ENCODE assay signal across 21 cellular contexts in the genomic region with DNA sequence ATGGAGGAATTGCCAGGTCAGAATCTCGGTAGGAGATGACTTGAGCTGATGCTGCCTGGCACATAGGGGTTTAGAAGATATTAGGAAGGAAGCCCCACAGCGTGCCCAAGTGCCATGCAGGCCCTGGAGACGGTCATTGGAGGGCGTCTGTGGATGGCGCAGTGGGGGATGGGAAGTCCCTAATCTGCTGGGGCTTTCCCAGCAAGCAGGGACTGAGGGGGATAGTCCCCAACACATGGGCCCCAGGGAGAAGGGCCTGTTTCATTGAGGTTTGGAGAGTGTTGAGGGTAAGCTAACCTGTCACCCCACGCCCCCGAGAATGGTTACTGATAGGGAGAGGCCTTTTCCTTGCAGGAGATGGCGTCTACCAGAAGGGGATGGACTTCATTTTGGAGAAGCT. TPM values are rescaled to one million over a fixed set of nuclear protein-coding genes. Genes with fewer than 3 reads are reported as not detected.
DNase-seq lines count a peak whose midpoint lies in the region; ATAC-seq and TF ChIP-seq lines count a peak whose summit lies in the region.
"Had no signal": no experiment of that assay in that cellular context is flagged by ENCODE, and none has a peak within 500 bp of the region (broad histone marks: within the 10 kb centered on the region; RNA-seq: fewer than 3 reads in every experiment).

No MANE protein-coding gene starts in this region.

- TF ChIP-seq CTCF in Panc1 (IDR thresholded peaks at IDR 0.05) (no peak), nephron progenitor cell (IDR thresholded peaks at IDR 0.05) (no peak), thyroid gland (IDR thresholded peaks at IDR 0.05) (no peak)

- peaks cover 23% of the 10 kb centered on the region for H3K4me1 Mint-ChIP-seq in stimulated activated naive CD8-positive, alpha-beta T cell treated with anti-CD3 and anti-CD28 coated beads, Interleukin-15, amount 100 ng/mL, for 72 hours
- no peaks in the 10 kb centered on the region for H3K4me1 Mint-ChIP-seq in nephron progenitor cell
- H3K4me1 Mint-ChIP-seq in activated CD4-positive, alpha-beta T cell treated with anti-CD3 and anti-CD28 coated beads, Interleukin-2, amount 10 ng/mL, durations not matched to agents 24 days and 14 days: peaks cover 2% of the 10 kb centered on the region
- H3K4me1 Mint-ChIP-seq: H9 had no signal

- peak; percentile 64 for ATAC-seq in stimulated activated naive CD8-positive, alpha-beta T cell treated with anti-CD3 and anti-CD28 coated beads, Interleukin-15, amount 100 ng/mL, for 72 hours
- ATAC-seq in stimulated activated naive CD8-positive, alpha-beta T cell treated with anti-CD3 and anti-CD28 coated beads, Interleukin-15, Interleukin-2, amounts not matched to agents 100 U/mL and 50 U/mL, for 24 hours: no peak
- ATAC-seq in Panc1: peak; percentile 11; the same call in 1 of the 2 replicates
- no peak for ATAC-seq in HG02885 (IDR thresholded peaks at IDR 0.05; ENCODE audit: poor library complexity, unreplicated experiment)
- no peak for ATAC-seq in left colon

- no peaks in the 10 kb centered on the region for H3K9me3 Mint-ChIP-seq in stimulated activated naive CD8-positive, alpha-beta T cell treated with anti-CD3 and anti-CD28 coated beads, Interleukin-15, amount 100 ng/mL, for 72 hours
- peaks cover 45% of the 10 kb centered on the region for H3K9me3 Mint-ChIP-seq in nephron progenitor cell
- no peaks in the 10 kb centered on the region for H3K9me3 Mint-ChIP-seq in activated CD4-positive, alpha-beta T cell treated with anti-CD3 and anti-CD28 coated beads, Interleukin-2, amount 10 ng/mL, durations not matched to agents 24 days and 14 days
- H3K9me3 Mint-ChIP-seq: CD4-positive, alpha-beta T cell; HFFc6 had no signal

- intact Hi-C loops in Panc1 (cut with micrococcal nuclease; ENCODE audit: unreplicated experiment) (no loop called here), thyroid gland (cut with DNase I) (no loop called here), left colon (cut with DNase I, micrococcal nuclease) (no loop called here)
- intact Hi-C loops in activated CD4-positive, alpha-beta T cell treated with anti-CD3 and anti-CD28 coated beads, Interleukin-2, amount 10 ng/mL, durations not matched to agents 24 days and 14 days (cut with micrococcal nuclease): no loop called here

- H3K4me3 ChIP-seq in Panc1 (ENCODE audit: low read depth in 2 of 2, low read length in 2 of 2) (no peak overlapping the region), thyroid gland (replicated peaks in 1 of 3) (no peak overlapping the region)
- H3K4me3 ChIP-seq: BLaER1, GM23248, Peyer's patch had no signal

- H3K36me3 Mint-ChIP-seq in nephron progenitor cell (ENCODE audit: low read depth): peaks cover 12% of the 10 kb centered on the region
- H3K36me3 Mint-ChIP-seq in activated CD4-positive, alpha-beta T cell treated with anti-CD3 and anti-CD28 coated beads, Interleukin-2, amount 10 ng/mL, durations not matched to agents 24 days and 14 days (ENCODE audit: low read depth): peaks cover 13% of the 10 kb centered on the region

- POLR2A ChIA-PET in Panc1 (lab: Charles Lee): no interaction called here

- CTCF ChIA-PET in Panc1 (lab: Charles Lee): no interaction called here

- no peak overlapping the region for H3K27ac Mint-ChIP-seq in stimulated activated naive CD8-positive, alpha-beta T cell treated with anti-CD3 and anti-CD28 coated beads, Interleukin-15, amount 100 ng/mL, for 72 hours
- H3K27ac Mint-ChIP-seq in nephron progenitor cell: peak overlapping the region; percentile 75
- H3K27ac Mint-ChIP-seq in activated CD4-positive, alpha-beta T cell treated with anti-CD3 and anti-CD28 coated beads, Interleukin-2, amount 10 ng/mL, durations not matched to agents 24 days and 14 days: no peak overlapping the region
- H3K27ac Mint-ChIP-seq: CD4-positive, alpha-beta T cell; H9; HFFc6 had no signal

- BruUV-seq in Panc1 (replicated peaks; lab: Mats Ljungman, UMichigan): no TSS peak

- no peak overlapping the region for H3K27ac ChIP-seq in Panc1 (ENCODE audit: low read length)
- H3K27ac ChIP-seq in thyroid gland: peak overlapping the region; percentile 33 to 47 (median 42)
- H3K27ac ChIP-seq: BLaER1, GM23248, Peyer's patch had no signal

- peak overlapping the region; percentile 31 to 40 for H3K4me3 Mint-ChIP-seq in stimulated activated naive CD8-positive, alpha-beta T cell treated with anti-CD3 and anti-CD28 coated beads, Interleukin-15, amount 100 ng/mL, for 72 hours
- no peak overlapping the region for H3K4me3 Mint-ChIP-seq in nephron progenitor cell
- no peak overlapping the region for H3K4me3 Mint-ChIP-seq in activated CD4-positive, alpha-beta T cell treated with anti-CD3 and anti-CD28 coated beads, Interleukin-2, amount 10 ng/mL, durations not matched to agents 24 days and 14 days
- H3K4me3 Mint-ChIP-seq: CD4-positive, alpha-beta T cell; H9; HFFc6 had no signal

- no peak for TF ChIP-seq POLR2A in thyroid gland (IDR thresholded peaks at IDR 0.05)

- WGBS in thyroid gland, 2 donors: 88 to 89% methylated on average over 5 to 6 of the region's 8 CpGs

- H3K36me3 ChIP-seq in Panc1 (ENCODE audit: control insufficient read depth, insufficient read depth, low read length): no peaks in the 10 kb centered on the region
- no peaks in the 10 kb centered on the region for H3K36me3 ChIP-seq in thyroid gland
- H3K36me3 ChIP-seq: Peyer's patch had no signal

- no peaks in the 10 kb centered on the region for H3K4me1 ChIP-seq in Panc1 (ENCODE audit: control insufficient read depth, insufficient read depth, low read length)
- H3K4me1 ChIP-seq in thyroid gland: peaks cover 0 to 16% of the 10 kb centered on the region in 2 donors
- H3K4me1 ChIP-seq: BLaER1, Peyer's patch had no signal

- no peaks in the 10 kb centered on the region for H3K27me3 Mint-ChIP-seq in stimulated activated naive CD8-positive, alpha-beta T cell treated with anti-CD3 and anti-CD28 coated beads, Interleukin-15, amount 100 ng/mL, for 72 hours
- H3K27me3 Mint-ChIP-seq in nephron progenitor cell (ENCODE audit: low read depth, poor library complexity): no peaks in the 10 kb centered on the region
- no peaks in the 10 kb centered on the region for H3K27me3 Mint-ChIP-seq in activated CD4-positive, alpha-beta T cell treated with anti-CD3 and anti-CD28 coated beads, Interleukin-2, amount 10 ng/mL, durations not matched to agents 24 days and 14 days
- H3K27me3 Mint-ChIP-seq: CD4-positive, alpha-beta T cell had no signal

- DNase-seq in stimulated activated naive CD8-positive, alpha-beta T cell treated with anti-CD3 and anti-CD28 coated beads, Interleukin-15, amount 100 ng/mL, for 72 hours: no peak
- no peak for DNase-seq in stimulated activated naive CD8-positive, alpha-beta T cell treated with anti-CD3 and anti-CD28 coated beads, Interleukin-15, Interleukin-2, amounts not matched to agents 100 U/mL and 50 U/mL, for 24 hours
- no peak for DNase-seq in Panc1 (ENCODE audit: low read depth, low spot score)
- no peak for DNase-seq in nephron progenitor cell
- DNase-seq in thyroid gland: no peak
- DNase-seq in left colon: no peak
- no peak for DNase-seq in activated CD4-positive, alpha-beta T cell treated with anti-CD3 and anti-CD28 coated beads, Interleukin-2, amount 10 ng/mL, durations not matched to agents 24 days and 14 days
- DNase-seq: CD4-positive, alpha-beta T cell; GM23248; H9; HFFc6; KG1; NCI-H1436; NCI-H187 treated with DMSO at 0.1 percent for 48 hours; NCI-H2227 treated with DMSO at 0.1 percent for 48 hours; NCI-H510A; NCI-H748 treated with DMSO at 0.1 percent for 48 hours; NK-92 treated with Interleukin-12 subunit alpha and Interleukin-12 subunit beta, amount 100 ng/mL, for 24 hours; Peyer's patch had no signal

- in situ Hi-C loops in Panc1 (cut with HindIII; ENCODE audit: low pct_unique_long_range_greater_than_20kb, low sequenced_read_pairs): no loop called here

- H3K27me3 ChIP-seq in Panc1 (ENCODE audit: control insufficient read depth, insufficient read depth, low read length): no peaks in the 10 kb centered on the region
- H3K27me3 ChIP-seq in thyroid gland: no peaks in the 10 kb centered on the region
- H3K27me3 ChIP-seq: Peyer's patch had no signal

- H3K9me3 ChIP-seq in Panc1 (ENCODE audit: control insufficient read depth, insufficient read depth, low read depth, low read length): no peaks in the 10 kb centered on the region
- no peaks in the 10 kb centered on the region for H3K9me3 ChIP-seq in thyroid gland
- H3K9me3 ChIP-seq: BLaER1, Peyer's patch had no signal

RNA-seq across cellular contexts. Expression of gene TAFAZZIN, which starts 7.8 kb away (rescaled TPM):
- total RNA-seq in Panc1 (2021; ENCODE audit: unreplicated experiment): 113 TPM
- polyA plus RNA-seq in Panc1 (2012; ENCODE audit: insufficient read length): 123 TPM
- 10 to 100 TPM; 41.1 to 75.9 (median 59.0) TPM for total RNA-seq in thyroid gland
- total RNA-seq in left colon: 10 to 100 TPM; 28.8 to 40.8 TPM
- 65.5 and 66.0 TPM in 2 replicates for total RNA-seq in activated CD4-positive, alpha-beta T cell treated with anti-CD3 and anti-CD28 coated beads, Interleukin-2, amount 10 ng/mL, durations not matched to agents 24 days and 14 days

RNA-seq across cellular contexts. Expression of gene ATP6AP1, which starts 9.3 kb away (rescaled TPM):
- total RNA-seq in Panc1 (2021; ENCODE audit: unreplicated experiment) (221 TPM), thyroid gland (100 to 1,000 TPM in 1 of 4 donors, 10 to 100 TPM in 3; 69.0 to 172 (median 84.4) TPM), left colon (100 to 1,000 TPM; 100 to 105 TPM)
- 308 TPM for polyA plus RNA-seq in Panc1 (2012; ENCODE audit: insufficient read length)
- total RNA-seq in activated CD4-positive, alpha-beta T cell treated with anti-CD3 and anti-CD28 coated beads, Interleukin-2, amount 10 ng/mL, durations not matched to agents 24 days and 14 days: 43.5 and 43.6 TPM in 2 replicates

RNA-seq across cellular contexts. Expression of gene DNASE1L1, which starts 10.1 kb away (rescaled TPM):
- total RNA-seq in Panc1 (2021; ENCODE audit: unreplicated experiment) (60.4 TPM), thyroid gland (10 to 100 TPM; 40.7 to 92.9 (median 61.6) TPM), left colon (10 to 100 TPM; 23.4 to 26.8 TPM)
- polyA plus RNA-seq in Panc1 (2012; ENCODE audit: insufficient read length): 104 TPM
- 13.5 and 13.8 TPM in 2 replicates for total RNA-seq in activated CD4-positive, alpha-beta T cell treated with anti-CD3 and anti-CD28 coated beads, Interleukin-2, amount 10 ng/mL, durations not matched to agents 24 days and 14 days

RNA-seq across cellular contexts. Expression of gene GDI1, which starts 17.8 kb away (rescaled TPM):
- total RNA-seq in Panc1 (2021; ENCODE audit: unreplicated experiment) (317 TPM), thyroid gland (10 to 100 TPM; 59.7 to 86.2 (median 78.1) TPM), left colon (10 to 100 TPM; 63.3 to 65.0 TPM)
- polyA plus RNA-seq in Panc1 (2012; ENCODE audit: insufficient read length): 556 TPM
- total RNA-seq in activated CD4-positive, alpha-beta T cell treated with anti-CD3 and anti-CD28 coated beads, Interleukin-2, amount 10 ng/mL, durations not matched to agents 24 days and 14 days: 118 and 120 TPM in 2 replicates

RNA-seq across cellular contexts. Expression of gene RPL10, which starts 21.0 kb away (rescaled TPM):
- total RNA-seq in Panc1 (2021; ENCODE audit: unreplicated experiment) (2,466 TPM), thyroid gland (1,000 to 10,000 TPM; 1,199 to 6,548 (median 3,258) TPM), left colon (1,000 to 10,000 TPM; 2,262 to 2,406 TPM)
- 2,477 TPM for polyA plus RNA-seq in Panc1 (2012; ENCODE audit: insufficient read length)
- total RNA-seq in activated CD4-positive, alpha-beta T cell treated with anti-CD3 and anti-CD28 coated beads, Interleukin-2, amount 10 ng/mL, durations not matched to agents 24 days and 14 days: 2,338 and 2,364 TPM in 2 replicates

Comparison
In these comparisons a context has a peak if more than half of its experiments do, and no peak if none do; other contexts are left out.
1. ATAC-seq: peak in stimulated activated naive CD8-positive, alpha-beta T cell treated with anti-CD3 and anti-CD28 coated beads, Interleukin-15, amount 100 ng/mL, for 72 hours (single experiment) and Panc1 (single experiment); none in stimulated activated naive CD8-positive, alpha-beta T cell treated with anti-CD3 and anti-CD28 coated beads, Interleukin-15, Interleukin-2, amounts not matched to agents 100 U/mL and 50 U/mL, for 24 hours (single experiment), HG02885 (single experiment) and left colon (single experiment).
2. H3K4me3 Mint-ChIP-seq: peak in stimulated activated naive CD8-positive, alpha-beta T cell treated with anti-CD3 and anti-CD28 coated beads, Interleukin-15, amount 100 ng/mL, for 72 hours (2 of 2); none in nephron progenitor cell (single experiment) and activated CD4-positive, alpha-beta T cell treated with anti-CD3 and anti-CD28 coated beads, Interleukin-2, amount 10 ng/mL, durations not matched to agents 24 days and 14 days (single experiment).